ENCODE assay signal across 24 cellular contexts in the genomic region with DNA sequence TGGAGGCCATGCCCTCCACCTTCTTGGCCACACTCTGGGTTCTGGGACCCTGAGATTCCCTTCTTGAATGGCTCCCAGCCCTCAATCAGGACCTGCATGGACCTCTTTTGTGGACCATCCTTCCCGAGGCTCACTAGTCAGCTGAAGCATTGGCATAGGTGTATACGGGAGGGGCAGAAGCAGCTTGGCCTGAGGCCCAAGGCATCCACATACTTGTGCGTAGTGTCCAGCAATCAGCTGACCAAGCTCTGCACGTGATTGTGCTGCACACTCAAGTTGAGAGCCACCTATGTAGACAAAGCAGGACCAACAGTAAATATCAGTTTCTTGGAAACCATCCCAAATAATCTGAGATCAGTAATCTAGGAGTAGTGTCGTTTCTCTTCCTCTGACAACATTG.
DNase-seq lines count a peak whose midpoint lies in the region; FAIRE-seq and TF ChIP-seq lines count a peak whose summit lies in the region.
"Had no signal": no experiment of that assay in that cellular context is flagged by ENCODE, and none has a peak within 500 bp of the region (broad histone marks: within the 10 kb centered on the region; RNA-seq: fewer than 3 reads in every experiment).

No MANE protein-coding gene starts in this region.

- FAIRE-seq in bronchial epithelial cell (lab: Jason Lieb, UNC), result peak; percentile 13
- FAIRE-seq: A204.1, G401.6, GM12892, H54 had no signal

- H3K4me3 Mint-ChIP-seq in nephron progenitor cell, result no peak overlapping the region
- H3K4me3 Mint-ChIP-seq: B cell; CD4-positive, CD25-positive, alpha-beta regulatory T cell; CD8-positive, alpha-beta T cell; HFFc6 had no signal

- H3K4me1 ChIP-seq in thyroid gland, result peaks cover 0 to 4% of the 10 kb centered on the region in 2 donors
- H3K4me1 ChIP-seq: BLaER1, Caco-2, HAP-1 had no signal

- WGBS in thyroid gland, 2 donors, result 26 to 31% methylated on average over 5 of the region's 5 CpGs

- H3K36me3 ChIP-seq in bronchial epithelial cell (ENCODE audit: control insufficient read depth, insufficient read depth, low read length) (no peaks in the 10 kb centered on the region), thyroid gland (no peaks in the 10 kb centered on the region)
- H3K36me3 ChIP-seq: BLaER1, HAP-1 had no signal

- no peak for TF ChIP-seq POLR2A in thyroid gland (IDR thresholded peaks at IDR 0.05)

- H3K36me3 Mint-ChIP-seq in nephron progenitor cell (ENCODE audit: low read depth), result no peaks in the 10 kb centered on the region
- H3K36me3 Mint-ChIP-seq: CD4-positive, CD25-positive, alpha-beta regulatory T cell; CD8-positive, alpha-beta T cell had no signal

- peak overlapping the region; percentile 75 for H3K27ac Mint-ChIP-seq in nephron progenitor cell
- H3K27ac Mint-ChIP-seq: B cell; CD4-positive, CD25-positive, alpha-beta regulatory T cell; CD8-positive, alpha-beta T cell; HFFc6 had no signal

- no peak overlapping the region for H3K27ac ChIP-seq in thyroid gland
- H3K27ac ChIP-seq: 22Rv1, BLaER1, C4-2B had no signal

- DNase-seq in NCI-H2029 (lab: John Stamatoyannopoulos, UW) (peak; percentile 39), NCI-H2029 treated with DMSO at 0.1 percent for 48 hours (lab: John Stamatoyannopoulos, UW) (no peak), bronchial epithelial cell (ENCODE audit: low read depth) (no peak), nephron progenitor cell (no peak), thyroid gland (peak; percentile 39 to 52), NCI-H69 (lab: John Stamatoyannopoulos, UW) (no peak), RPMI8226 (no peak)
- DNase-seq in activated naive CD4-positive, alpha-beta T cell (lab: John Stamatoyannopoulos, UW), result no peak
- DNase-seq: Caco-2; CD4-positive, CD25-positive, alpha-beta regulatory T cell; CD8-positive, alpha-beta T cell; DMS153; DND-41; GOT3; HFFc6 had no signal

- intact Hi-C loops in thyroid gland (cut with DNase I), result no loop called here

- TF ChIP-seq CTCF in bronchial epithelial cell (IDR thresholded peaks at IDR 0.05; ENCODE audit: insufficient read depth, low read length, severe bottlenecking) (no peak), nephron progenitor cell (IDR thresholded peaks at IDR 0.05) (no peak), thyroid gland (IDR thresholded peaks at IDR 0.05) (no peak)

- H3K4me3 ChIP-seq in bronchial epithelial cell (ENCODE audit: low read depth, low read length) (no peak overlapping the region), thyroid gland (replicated peaks in 1 of 3) (no peak overlapping the region)
- H3K4me3 ChIP-seq: BLaER1, HAP-1 had no signal

- H3K9me3 ChIP-seq in thyroid gland, result no peaks in the 10 kb centered on the region
- H3K9me3 ChIP-seq: BLaER1, Caco-2, HAP-1 had no signal

- H3K4me1 Mint-ChIP-seq in nephron progenitor cell, result peaks cover 9% of the 10 kb centered on the region

- H3K27me3 Mint-ChIP-seq in nephron progenitor cell (ENCODE audit: low read depth, poor library complexity), result peaks cover 2% of the 10 kb centered on the region

- no peaks in the 10 kb centered on the region for H3K9me3 Mint-ChIP-seq in nephron progenitor cell
- H3K9me3 Mint-ChIP-seq: CD8-positive, alpha-beta T cell; HFFc6 had no signal

- H3K27me3 ChIP-seq in bronchial epithelial cell (ENCODE audit: control insufficient read depth, insufficient read depth, low read length), result no peaks in the 10 kb centered on the region
- peaks cover 5% of the 10 kb centered on the region for H3K27me3 ChIP-seq in thyroid gland
- H3K27me3 ChIP-seq: BLaER1 had no signal

Comparison
In these comparisons a context has a peak if more than half of its experiments do, and no peak if none do; other contexts are left out.
1. DNase-seq: peak in NCI-H2029 (single experiment) and thyroid gland (2 of 2); none in NCI-H2029 treated with DMSO at 0.1 percent for 48 hours (single experiment), bronchial epithelial cell (single experiment), nephron progenitor cell (single experiment), activated naive CD4-positive, alpha-beta T cell (0 of 4), NCI-H69 (single experiment) and RPMI8226 (single experiment).